In the genomic region with DNA sequence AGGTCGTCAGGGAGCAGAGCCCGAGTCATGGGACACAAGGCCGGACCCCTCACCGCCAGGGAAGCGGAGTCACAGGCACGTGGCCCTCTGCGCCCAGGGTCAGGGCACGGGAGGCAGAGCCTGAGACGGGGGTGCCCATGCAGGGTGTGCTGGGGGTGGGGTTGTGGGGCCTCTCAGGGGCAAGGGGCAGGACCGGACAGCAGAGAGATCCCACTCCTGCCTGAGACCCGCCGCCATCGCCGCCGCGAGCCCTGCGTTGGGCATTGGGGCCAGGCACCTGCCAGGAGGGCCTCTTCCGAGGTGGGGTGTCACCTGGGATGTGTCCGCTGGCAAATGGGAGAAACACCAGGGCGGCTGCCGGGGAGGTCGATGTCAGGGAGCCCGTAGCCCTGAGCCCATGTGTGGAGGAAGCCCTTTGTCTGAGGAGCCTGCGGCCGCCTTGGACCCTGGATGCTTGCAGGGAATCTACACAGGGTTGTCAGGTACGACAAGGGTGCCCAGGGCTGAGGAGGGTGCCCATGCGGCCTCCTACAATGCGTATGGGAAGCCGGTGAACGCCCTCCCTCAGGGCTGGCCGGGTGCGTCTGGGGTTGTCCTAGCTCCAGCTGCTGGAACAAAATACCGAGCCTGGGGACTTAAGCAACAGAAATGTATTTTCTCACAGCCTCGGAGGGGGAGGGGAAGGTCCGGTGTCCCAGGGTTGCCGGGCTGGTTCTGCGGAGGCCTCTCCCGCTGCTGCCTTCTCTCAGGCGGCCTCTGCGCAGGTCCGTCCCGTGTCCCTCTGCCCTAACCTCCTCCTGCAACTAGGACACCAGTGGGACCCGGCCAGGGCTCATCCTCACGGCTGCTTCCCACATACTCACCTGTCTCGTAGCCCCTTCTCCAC, we compare ENCODE assay signal across 21 cellular contexts. TPM values are rescaled to one million over a fixed set of nuclear protein-coding genes. Genes with fewer than 3 reads are reported as not detected.
DNase-seq lines count a peak whose midpoint lies in the region; ATAC-seq and TF ChIP-seq lines count a peak whose summit lies in the region.
"Had no signal": no experiment of that assay in that cellular context is flagged by ENCODE, and none has a peak within 500 bp of the region (broad histone marks: within the 10 kb centered on the region; RNA-seq: fewer than 3 reads in every experiment).

No MANE protein-coding gene starts in this region.

- peaks cover 27% of the 10 kb centered on the region for H3K4me1 Mint-ChIP-seq in progenitor cell of endocrine pancreas (ENCODE audit: low read depth)
- H3K4me1 Mint-ChIP-seq in activated CD4-positive, alpha-beta memory T cell treated with anti-CD3 and anti-CD28 coated beads for 36 hours (ENCODE audit: low read depth), result peaks cover under 1% of the 10 kb centered on the region

- H3K27me3 Mint-ChIP-seq in progenitor cell of endocrine pancreas, result peaks cover 6% of the 10 kb centered on the region
- H3K27me3 Mint-ChIP-seq in activated CD4-positive, alpha-beta memory T cell treated with anti-CD3 and anti-CD28 coated beads for 36 hours, result no peaks in the 10 kb centered on the region

- H3K36me3 Mint-ChIP-seq in progenitor cell of endocrine pancreas (ENCODE audit: insufficient read depth), result no peaks in the 10 kb centered on the region
- no peaks in the 10 kb centered on the region for H3K36me3 Mint-ChIP-seq in activated CD4-positive, alpha-beta memory T cell treated with anti-CD3 and anti-CD28 coated beads for 36 hours

- peak overlapping the region; percentile 75 for H3K27ac Mint-ChIP-seq in progenitor cell of endocrine pancreas
- H3K27ac Mint-ChIP-seq in activated CD4-positive, alpha-beta memory T cell treated with anti-CD3 and anti-CD28 coated beads for 36 hours, result no peak overlapping the region
- H3K27ac Mint-ChIP-seq: dendritic cell treated with granulocyte-macrophage colony-stimulating factor and Interleukin-4, amounts not matched to agents 40 ng/mL and 50 ng/mL, for 4 days had no signal

- H3K27ac ChIP-seq in C4-2B (peak overlapping the region; percentile 71), Peyer's patch (peak overlapping the region in 3 of 4 donors; percentile 59 to 93 (median 84))

- CTCF ChIA-PET in activated CD4-positive, alpha-beta memory T cell treated with anti-CD3 and anti-CD28 coated beads for 36 hours (lab: Charles Lee), result interaction anchor here (1.0 kb wide), 1 partner anchor 10 kb away, joined by 3 read pairs; no protein-coding TSS in a partner anchor

- intact Hi-C loops in left colon (cut with DNase I, micrococcal nuclease), result no loop called here
- intact Hi-C loops in activated CD4-positive, alpha-beta memory T cell treated with anti-CD3 and anti-CD28 coated beads for 36 hours (cut with micrococcal nuclease), result no loop called here

- H3K4me3 ChIP-seq in Peyer's patch, result peak overlapping the region in 2 of 4 donors; percentile 30 to 43
- H3K4me3 ChIP-seq: K562 had no signal

- no peaks in the 10 kb centered on the region for H3K9me3 Mint-ChIP-seq in progenitor cell of endocrine pancreas (ENCODE audit: low read depth)
- H3K9me3 Mint-ChIP-seq in activated CD4-positive, alpha-beta memory T cell treated with anti-CD3 and anti-CD28 coated beads for 36 hours, result no peaks in the 10 kb centered on the region
- H3K9me3 Mint-ChIP-seq: dendritic cell treated with granulocyte-macrophage colony-stimulating factor and Interleukin-4, amounts not matched to agents 40 ng/mL and 50 ng/mL, for 4 days had no signal

- no peaks in the 10 kb centered on the region for H3K9me3 ChIP-seq in Peyer's patch

- no peak overlapping the region for H3K4me3 Mint-ChIP-seq in progenitor cell of endocrine pancreas (ENCODE audit: low read depth)
- no peak overlapping the region for H3K4me3 Mint-ChIP-seq in activated CD4-positive, alpha-beta memory T cell treated with anti-CD3 and anti-CD28 coated beads for 36 hours
- H3K4me3 Mint-ChIP-seq: dendritic cell treated with granulocyte-macrophage colony-stimulating factor and Interleukin-4, amounts not matched to agents 40 ng/mL and 50 ng/mL, for 4 days had no signal

- TF ChIP-seq CTCF in C4-2B (conservative IDR thresholded peaks at IDR 0.05), result no peak
- TF ChIP-seq CTCF in Peyer's patch (IDR thresholded peaks at IDR 0.05), result no peak
- no peak for TF ChIP-seq CTCF in progenitor cell of endocrine pancreas (IDR thresholded peaks at IDR 0.05; ENCODE audit: unreplicated experiment)

- DNase-seq in Peyer's patch (peak in 1 of 3 donors; percentile 74), left colon (peak in 1 of 2 donors; percentile 75), progenitor cell of endocrine pancreas (ENCODE audit: low spot score, unreplicated experiment) (no peak), hepatic stellate cell (ENCODE audit: low spot score) (no peak), OCI-M2 (lab: John Stamatoyannopoulos, UW; ENCODE audit: unreplicated experiment) (no peak)
- DNase-seq in activated CD4-positive, alpha-beta memory T cell treated with anti-CD3 and anti-CD28 coated beads for 36 hours, result no peak
- DNase-seq: activated CD4-positive, CD25-positive, alpha-beta regulatory T cell; activated CD8-positive, alpha-beta memory T cell treated with anti-CD3 and anti-CD28 coated beads, Interleukin-2, amount 50 U/mL, for 4 hours; GDM1; NCI-H1092; NCI-H2171; NCI-H82; occipital lobe; RPMI8226; stimulated activated naive CD8-positive, alpha-beta T cell treated with anti-CD3 and anti-CD28 coated beads, Interleukin-15, Interleukin-2, amounts not matched to agents 100 U/mL and 50 U/mL, for 24 hours had no signal

- peak in 1 of 2 donors; percentile 9 for TF ChIP-seq POLR2A in Peyer's patch (IDR thresholded peaks at IDR 0.05)

- H3K36me3 ChIP-seq in Peyer's patch, result no peaks in the 10 kb centered on the region

- ATAC-seq in left colon (peak; percentile 9), GM21723 (IDR thresholded peaks at IDR 0.05; ENCODE audit: unreplicated experiment) (no peak)
- ATAC-seq: esophagus mucosa; K562; stimulated activated naive CD8-positive, alpha-beta T cell treated with anti-CD3 and anti-CD28 coated beads, Interleukin-15, Interleukin-2, amounts not matched to agents 100 U/mL and 50 U/mL, for 24 hours had no signal

- H3K4me1 ChIP-seq in Peyer's patch, result peaks cover 0 to 63% (median 8%) of the 10 kb centered on the region in 4 donors

- H3K27me3 ChIP-seq in Peyer's patch, result no peaks in the 10 kb centered on the region

- POLR2A ChIA-PET in activated CD4-positive, alpha-beta memory T cell treated with anti-CD3 and anti-CD28 coated beads for 36 hours (lab: Charles Lee), result no interaction called here

RNA-seq across cellular contexts. Expression of a gene that starts 16.4 kb away (rescaled TPM):
- total RNA-seq in Peyer's patch, result 10 to 100 TPM; 14.0 to 32.0 (median 22.7) TPM
- 10 to 100 TPM; 17.6 to 28.6 TPM for total RNA-seq in left colon
- 21.3 and 23.2 TPM in 2 replicates for total RNA-seq in progenitor cell of endocrine pancreas
- total RNA-seq in activated CD4-positive, alpha-beta memory T cell treated with anti-CD3 and anti-CD28 coated beads for 36 hours, result 10 to 100 TPM; 19.5 to 20.5 TPM

RNA-seq across cellular contexts. Expression of a gene that starts 41.4 kb away (rescaled TPM):
- total RNA-seq in Peyer's patch (1 to 10 TPM in 3 of 4 donors, not detected in 1; 1.6 to 3.6 (median 1.8) TPM), left colon (1 to 10 TPM; 1.2 to 3.0 TPM), progenitor cell of endocrine pancreas (5.0 and 5.5 TPM in 2 replicates)
- not detected for total RNA-seq in activated CD4-positive, alpha-beta memory T cell treated with anti-CD3 and anti-CD28 coated beads for 36 hours
- total RNA-seq: K562, lower leg skin, occipital lobe had no signal

RNA-seq across cellular contexts. Expression of a gene that starts 58.2 kb away (rescaled TPM):
- total RNA-seq in Peyer's patch (1 to 10 TPM in 1 of 4 donors, not detected in 3; 1.3 TPM), left colon (1 to 10 TPM; 3.4 to 5.3 TPM), progenitor cell of endocrine pancreas (not detected in 2 replicates)
- not detected for total RNA-seq in activated CD4-positive, alpha-beta memory T cell treated with anti-CD3 and anti-CD28 coated beads for 36 hours
- total RNA-seq: occipital lobe had no signal
